ENCODE assay signal across 1 cellular context in the genomic region with DNA sequence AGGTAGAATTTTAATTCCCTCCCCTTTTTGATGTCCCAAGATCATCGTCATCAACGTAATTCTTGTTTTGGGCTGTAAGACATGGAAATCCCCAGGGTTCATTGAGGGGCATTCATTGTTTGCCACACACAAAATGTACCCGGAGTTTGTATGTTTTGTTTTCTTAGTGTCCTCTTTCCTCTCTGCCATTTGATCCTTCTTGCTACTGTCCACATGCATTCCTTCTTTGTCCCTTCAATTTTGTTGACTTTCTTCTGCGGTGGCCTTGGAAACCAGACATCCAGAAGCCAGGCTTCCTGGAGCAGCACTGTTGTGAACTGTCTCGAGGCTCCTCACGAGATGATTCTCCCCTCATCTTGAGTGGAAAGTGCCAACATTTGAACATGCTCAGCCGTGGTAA.
TF ChIP-seq lines count a peak whose summit lies in the region.

No MANE protein-coding gene starts in this region.

TF ChIP-seq in H1, 55 proteins besides CTCF, POLR2A, EP300 and RAD21:
- TF ChIP-seq CBX8 (IDR thresholded peaks at IDR 0.05; ENCODE audit: borderline replicate concordance, low read depth, low read length) (no peak), SIN3A (conservative IDR thresholded peaks at IDR 0.05 in 1 of 2, IDR thresholded peaks at IDR 0.05 in 1 of 2; ENCODE audit: low read depth in 1 of 2, low read length in 2 of 2) (no peak), SIRT6 (IDR thresholded peaks at IDR 0.05; ENCODE audit: low read length) (no peak), SUZ12 (IDR thresholded peaks at IDR 0.05; ENCODE audit: low read length) (no peak), TEAD4 (IDR thresholded peaks at IDR 0.05; ENCODE audit: low read depth, low read length) (no peak), MAFK (IDR thresholded peaks at IDR 0.05; ENCODE audit: low read depth, low read length) (no peak), RBBP5 (IDR thresholded peaks at IDR 0.05; ENCODE audit: borderline replicate concordance, low read depth, low read length) (no peak), SIX5 (IDR thresholded peaks at IDR 0.05; ENCODE audit: low read depth, low read length) (no peak), TAF7 (optimal IDR thresholded peaks at IDR 0.05; ENCODE audit: borderline replicate concordance, low read depth, low read length) (no peak), KDM4A (IDR thresholded peaks at IDR 0.05; ENCODE audit: low read depth, low read length, severe bottlenecking) (no peak)
